1 cellular context compared by ENCODE assay signal in the genomic region with DNA sequence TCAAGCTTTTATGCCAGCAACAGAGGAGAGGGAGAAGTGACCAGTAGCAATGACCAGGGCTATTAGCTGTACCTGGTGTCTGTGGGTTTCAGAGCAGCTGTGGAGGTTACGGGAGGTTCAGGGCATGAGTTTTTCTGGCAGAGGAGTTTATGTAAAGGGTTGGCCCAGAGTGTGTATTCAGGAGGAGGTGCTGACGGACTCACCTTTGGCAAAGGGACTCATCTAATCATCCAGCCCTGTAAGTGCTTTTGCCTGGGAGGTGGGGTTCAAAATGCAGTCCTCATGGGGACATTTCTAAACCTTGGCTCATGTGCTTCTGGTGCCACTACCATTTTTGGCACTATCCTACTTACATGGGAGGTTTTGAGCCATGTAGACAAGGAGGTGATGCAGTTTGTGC.
TF ChIP-seq lines count a peak whose summit lies in the region.

No MANE protein-coding gene starts in this region.

TF ChIP-seq in GM12878, 131 proteins besides CTCF, POLR2A, EP300 and RAD21 (continued from another document):
- TF ChIP-seq, protein P1, sequence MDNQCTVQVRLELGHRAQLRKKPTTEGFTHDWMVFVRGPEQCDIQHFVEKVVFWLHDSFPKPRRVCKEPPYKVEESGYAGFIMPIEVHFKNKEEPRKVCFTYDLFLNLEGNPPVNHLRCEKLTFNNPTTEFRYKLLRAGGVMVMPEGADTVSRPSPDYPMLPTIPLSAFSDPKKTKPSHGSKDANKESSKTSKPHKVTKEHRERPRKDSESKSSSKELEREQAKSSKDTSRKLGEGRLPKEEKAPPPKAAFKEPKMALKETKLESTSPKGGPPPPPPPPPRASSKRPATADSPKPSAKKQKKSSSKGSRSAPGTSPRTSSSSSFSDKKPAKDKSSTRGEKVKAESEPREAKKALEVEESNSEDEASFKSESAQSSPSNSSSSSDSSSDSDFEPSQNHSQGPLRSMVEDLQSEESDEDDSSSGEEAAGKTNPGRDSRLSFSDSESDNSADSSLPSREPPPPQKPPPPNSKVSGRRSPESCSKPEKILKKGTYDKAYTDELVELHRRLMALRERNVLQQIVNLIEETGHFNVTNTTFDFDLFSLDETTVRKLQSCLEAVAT (IDR thresholded peaks at IDR 0.05), result peak; percentile 85; the same call in 1 of the 2 replicates
- TF ChIP-seq SMAD1 (IDR thresholded peaks at IDR 0.05; ENCODE audit: low read depth, partially characterized antibody) (peak; percentile 34), PML (IDR thresholded peaks at IDR 0.05; ENCODE audit: low read length) (no peak), SUZ12 (IDR thresholded peaks at IDR 0.05; ENCODE audit: unreplicated experiment) (no peak), ZBED1 (IDR thresholded peaks at IDR 0.05; ENCODE audit: borderline replicate concordance) (no peak), NR2F1 (conservative IDR thresholded peaks at IDR 0.05) (no peak), MYB (IDR thresholded peaks at IDR 0.05; ENCODE audit: borderline replicate concordance, low read depth, low read length) (no peak)
- TF ChIP-seq, protein P2, sequence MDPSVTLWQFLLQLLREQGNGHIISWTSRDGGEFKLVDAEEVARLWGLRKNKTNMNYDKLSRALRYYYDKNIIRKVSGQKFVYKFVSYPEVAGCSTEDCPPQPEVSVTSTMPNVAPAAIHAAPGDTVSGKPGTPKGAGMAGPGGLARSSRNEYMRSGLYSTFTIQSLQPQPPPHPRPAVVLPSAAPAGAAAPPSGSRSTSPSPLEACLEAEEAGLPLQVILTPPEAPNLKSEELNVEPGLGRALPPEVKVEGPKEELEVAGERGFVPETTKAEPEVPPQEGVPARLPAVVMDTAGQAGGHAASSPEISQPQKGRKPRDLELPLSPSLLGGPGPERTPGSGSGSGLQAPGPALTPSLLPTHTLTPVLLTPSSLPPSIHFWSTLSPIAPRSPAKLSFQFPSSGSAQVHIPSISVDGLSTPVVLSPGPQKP (IDR thresholded peaks at IDR 0.05; ENCODE audit: low read depth, low read length), result no peak
- TF ChIP-seq, protein P3, sequence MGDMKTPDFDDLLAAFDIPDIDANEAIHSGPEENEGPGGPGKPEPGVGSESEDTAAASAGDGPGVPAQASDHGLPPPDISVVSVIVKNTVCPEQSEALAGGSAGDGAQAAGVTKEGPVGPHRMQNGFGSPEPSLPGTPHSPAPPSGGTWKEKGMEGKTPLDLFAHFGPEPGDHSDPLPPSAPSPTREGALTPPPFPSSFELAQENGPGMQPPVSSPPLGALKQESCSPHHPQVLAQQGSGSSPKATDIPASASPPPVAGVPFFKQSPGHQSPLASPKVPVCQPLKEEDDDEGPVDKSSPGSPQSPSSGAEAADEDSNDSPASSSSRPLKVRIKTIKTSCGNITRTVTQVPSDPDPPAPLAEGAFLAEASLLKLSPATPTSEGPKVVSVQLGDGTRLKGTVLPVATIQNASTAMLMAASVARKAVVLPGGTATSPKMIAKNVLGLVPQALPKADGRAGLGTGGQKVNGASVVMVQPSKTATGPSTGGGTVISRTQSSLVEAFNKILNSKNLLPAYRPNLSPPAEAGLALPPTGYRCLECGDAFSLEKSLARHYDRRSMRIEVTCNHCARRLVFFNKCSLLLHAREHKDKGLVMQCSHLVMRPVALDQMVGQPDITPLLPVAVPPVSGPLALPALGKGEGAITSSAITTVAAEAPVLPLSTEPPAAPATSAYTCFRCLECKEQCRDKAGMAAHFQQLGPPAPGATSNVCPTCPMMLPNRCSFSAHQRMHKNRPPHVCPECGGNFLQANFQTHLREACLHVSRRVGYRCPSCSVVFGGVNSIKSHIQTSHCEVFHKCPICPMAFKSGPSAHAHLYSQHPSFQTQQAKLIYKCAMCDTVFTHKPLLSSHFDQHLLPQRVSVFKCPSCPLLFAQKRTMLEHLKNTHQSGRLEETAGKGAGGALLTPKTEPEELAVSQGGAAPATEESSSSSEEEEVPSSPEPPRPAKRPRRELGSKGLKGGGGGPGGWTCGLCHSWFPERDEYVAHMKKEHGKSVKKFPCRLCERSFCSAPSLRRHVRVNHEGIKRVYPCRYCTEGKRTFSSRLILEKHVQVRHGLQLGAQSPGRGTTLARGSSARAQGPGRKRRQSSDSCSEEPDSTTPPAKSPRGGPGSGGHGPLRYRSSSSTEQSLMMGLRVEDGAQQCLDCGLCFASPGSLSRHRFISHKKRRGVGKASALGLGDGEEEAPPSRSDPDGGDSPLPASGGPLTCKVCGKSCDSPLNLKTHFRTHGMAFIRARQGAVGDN (IDR thresholded peaks at IDR 0.05), result peak; percentile 14; the same call in 1 of the 2 replicates
